ENCODE assay signal across 28 cellular contexts in the genomic region with DNA sequence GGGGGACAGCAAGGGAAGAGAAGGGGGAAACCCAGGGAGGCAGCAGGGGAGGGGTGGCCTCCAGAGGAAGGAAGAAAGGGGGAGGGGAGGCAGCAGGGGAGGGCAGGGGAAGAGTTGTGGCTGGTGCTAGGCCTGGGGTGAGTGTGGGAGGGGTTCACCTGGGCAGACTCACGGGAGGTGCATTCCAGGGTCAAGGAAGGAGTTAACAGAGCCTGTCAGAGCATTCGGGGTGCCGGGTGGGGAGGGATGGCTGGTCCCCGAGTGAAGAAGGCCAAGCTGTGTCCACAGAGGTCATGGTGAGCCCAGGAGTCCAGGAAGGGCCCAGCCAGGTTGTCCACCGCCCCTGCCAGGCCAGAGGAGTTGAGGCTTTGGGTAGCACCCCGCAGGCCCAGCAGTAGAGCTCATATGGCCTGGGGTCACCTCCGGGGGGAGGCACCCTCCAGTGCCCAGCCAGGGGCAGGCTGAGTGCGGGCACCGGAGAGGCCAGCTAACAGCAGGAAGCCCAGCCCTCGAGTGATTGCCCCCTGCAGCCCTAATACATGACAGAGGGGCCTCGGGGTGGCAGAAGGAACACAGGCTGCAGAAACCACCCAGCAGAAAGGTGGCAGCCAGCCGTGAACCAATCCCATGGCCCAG. TPM values are rescaled to one million over a fixed set of nuclear protein-coding genes. Genes with fewer than 3 reads are reported as not detected.
DNase-seq lines count a peak whose midpoint lies in the region; ATAC-seq and TF ChIP-seq lines count a peak whose summit lies in the region.
"Had no signal": no experiment of that assay in that cellular context is flagged by ENCODE, and none has a peak within 500 bp of the region (broad histone marks: within the 10 kb centered on the region; RNA-seq: fewer than 3 reads in every experiment).

No MANE protein-coding gene starts in this region.

- H3K36me3 ChIP-seq in mammary epithelial cell (ENCODE audit: insufficient read depth, low read length) (no peaks in the 10 kb centered on the region), breast epithelium (no peaks in the 10 kb centered on the region), prostate gland (no peaks in the 10 kb centered on the region), vagina (no peaks in the 10 kb centered on the region)
- H3K36me3 ChIP-seq: cardiac muscle cell had no signal

- H4K20me1 ChIP-seq in mammary epithelial cell (ENCODE audit: insufficient read depth, low read length): no peaks in the 10 kb centered on the region

- no peaks in the 10 kb centered on the region for H3K27me3 ChIP-seq in mammary epithelial cell (ENCODE audit: insufficient read depth, low read length)
- H3K27me3 ChIP-seq in breast epithelium: no peaks in the 10 kb centered on the region
- no peaks in the 10 kb centered on the region for H3K27me3 ChIP-seq in prostate gland (replicated peaks; ENCODE audit: insufficient read depth)
- no peaks in the 10 kb centered on the region for H3K27me3 ChIP-seq in vagina
- H3K27me3 ChIP-seq: cardiac muscle cell had no signal

- BruUV-seq in MCF 10A (replicated peaks; lab: Mats Ljungman, UMichigan) (no TSS peak), mammary epithelial cell (replicated peaks; lab: Mats Ljungman, UMichigan) (no TSS peak)

- TF ChIP-seq POLR2A in breast epithelium (IDR thresholded peaks at IDR 0.05): no peak
- TF ChIP-seq POLR2A in prostate gland (IDR thresholded peaks at IDR 0.05): no peak
- TF ChIP-seq POLR2A in vagina (IDR thresholded peaks at IDR 0.05): no peak

- peaks cover 7% of the 10 kb centered on the region for H3K4me1 Mint-ChIP-seq in MCF 10A (ENCODE audit: insufficient read depth, unreplicated experiment)
- H3K4me1 Mint-ChIP-seq in naive thymus-derived CD8-positive, alpha-beta T cell: peaks cover 0 to 5% (median 2%) of the 10 kb centered on the region in 4 donors
- H3K4me1 Mint-ChIP-seq: endodermal cell; mesothelial cell of epicardium; stimulated activated effector memory CD8-positive, alpha-beta T cell treated with anti-CD3 and anti-CD28 coated beads, Interleukin-12 subunit alpha, Interleukin-12 subunit beta, amount 100 ng/mL, for 72 hours had no signal

- no peaks in the 10 kb centered on the region for H3K9me3 Mint-ChIP-seq in MCF 10A (ENCODE audit: unreplicated experiment)
- H3K9me3 Mint-ChIP-seq in naive thymus-derived CD8-positive, alpha-beta T cell: no peaks in the 10 kb centered on the region
- H3K9me3 Mint-ChIP-seq: CD8-positive, alpha-beta T cell; endodermal cell; mesothelial cell of epicardium; naive thymus-derived CD4-positive, alpha-beta T cell; stimulated activated effector memory CD8-positive, alpha-beta T cell treated with anti-CD3 and anti-CD28 coated beads, Interleukin-12 subunit alpha, Interleukin-12 subunit beta, amount 100 ng/mL, for 72 hours had no signal

- no peak overlapping the region for H3K9ac ChIP-seq in mammary epithelial cell (ENCODE audit: insufficient read depth, low read length)

- no peak overlapping the region for H3K4me2 ChIP-seq in mammary epithelial cell (ENCODE audit: insufficient read depth, low read depth, low read length)

- H3K36me3 Mint-ChIP-seq in MCF 10A (ENCODE audit: insufficient read depth, unreplicated experiment): peaks cover 43% of the 10 kb centered on the region
- H3K36me3 Mint-ChIP-seq in naive thymus-derived CD8-positive, alpha-beta T cell: no peaks in the 10 kb centered on the region
- H3K36me3 Mint-ChIP-seq: activated naive CD8-positive, alpha-beta T cell; CD8-positive, alpha-beta T cell; mesothelial cell of epicardium; naive thymus-derived CD4-positive, alpha-beta T cell; stimulated activated effector memory CD8-positive, alpha-beta T cell treated with anti-CD3 and anti-CD28 coated beads, Interleukin-12 subunit alpha, Interleukin-12 subunit beta, amount 100 ng/mL, for 72 hours had no signal

- CTCF ChIA-PET in MCF 10A (lab: Yijun Ruan, JAX): interaction anchor here (3.0 to 6.9 kb wide), 3 partner anchors 112 to 195 kb away, joined by 33 to 157 read pairs (median 55); no protein-coding TSS in a partner anchor
- CTCF ChIA-PET in mammary epithelial cell (lab: Charles Lee; ENCODE audit: low non-redundant PET): no interaction called here

- TF ChIP-seq CTCF in MCF 10A (IDR thresholded peaks at IDR 0.05; ENCODE audit: unreplicated experiment) (no peak), mammary epithelial cell (conservative IDR thresholded peaks at IDR 0.05 in 1 of 2, IDR thresholded peaks at IDR 0.05 in 1 of 2; ENCODE audit: extremely low read depth in 1 of 2, insufficient read depth in 1 of 2, low read depth in 1 of 2, low read length in 2 of 2) (no peak), breast epithelium (IDR thresholded peaks at IDR 0.05) (no peak), prostate gland (IDR thresholded peaks at IDR 0.05) (no peak), vagina (IDR thresholded peaks at IDR 0.05) (no peak)

- H3K4me3 Mint-ChIP-seq in MCF 10A (ENCODE audit: unreplicated experiment): no peak overlapping the region
- H3K4me3 Mint-ChIP-seq in naive thymus-derived CD8-positive, alpha-beta T cell: no peak overlapping the region
- H3K4me3 Mint-ChIP-seq: activated naive CD8-positive, alpha-beta T cell; CD8-positive, alpha-beta T cell; endodermal cell; mesothelial cell of epicardium; naive thymus-derived CD4-positive, alpha-beta T cell; stimulated activated effector memory CD8-positive, alpha-beta T cell treated with anti-CD3 and anti-CD28 coated beads, Interleukin-12 subunit alpha, Interleukin-12 subunit beta, amount 100 ng/mL, for 72 hours had no signal

- POLR2A ChIA-PET in MCF 10A (lab: Yijun Ruan, JAX): interaction anchor here (0.6 kb wide), 1 partner anchor 556 kb away, joined by 3 read pairs; no protein-coding TSS in a partner anchor
- POLR2A ChIA-PET in naive thymus-derived CD8-positive, alpha-beta T cell (lab: Charles Lee): no interaction called here

- no peak overlapping the region for H3K27ac Mint-ChIP-seq in MCF 10A (ENCODE audit: low read depth, unreplicated experiment)
- no peak overlapping the region for H3K27ac Mint-ChIP-seq in naive thymus-derived CD8-positive, alpha-beta T cell
- H3K27ac Mint-ChIP-seq: activated naive CD8-positive, alpha-beta T cell; CD8-positive, alpha-beta T cell; endodermal cell; mesothelial cell of epicardium; naive thymus-derived CD4-positive, alpha-beta T cell had no signal

- H3K4me1 ChIP-seq in mammary epithelial cell (ENCODE audit: insufficient read depth, low read length) (peaks cover 16% of the 10 kb centered on the region), breast epithelium (peaks cover 0 to 5% of the 10 kb centered on the region in 2 donors), prostate gland (replicated peaks) (peaks cover 6% of the 10 kb centered on the region), vagina (peaks cover 50% of the 10 kb centered on the region)

- no peak overlapping the region for H2AFZ ChIP-seq in mammary epithelial cell (ENCODE audit: low read depth, low read length)

- dilution Hi-C loops in mammary epithelial cell (cut with HindIII; ENCODE audit: low sequenced_read_pairs): no loop called here

- H3K9me3 ChIP-seq in mammary epithelial cell (replicated peaks; ENCODE audit: insufficient read depth, low read length): no peaks in the 10 kb centered on the region
- H3K9me3 ChIP-seq in breast epithelium: no peaks in the 10 kb centered on the region
- no peaks in the 10 kb centered on the region for H3K9me3 ChIP-seq in prostate gland
- no peaks in the 10 kb centered on the region for H3K9me3 ChIP-seq in vagina

- intact Hi-C loops in MCF 10A (cut with micrococcal nuclease) (no loop called here), mammary epithelial cell (cut with micrococcal nuclease) (no loop called here), breast epithelium (cut with DNase I; ENCODE audit: low total_unique reads) (no loop called here), prostate gland (cut with DNase I) (no loop called here), vagina (cut with DNase I) (no loop called here), cardiac septum (cut with DNase I) (no loop called here)

- H3K27me3 Mint-ChIP-seq in MCF 10A (ENCODE audit: insufficient read depth, unreplicated experiment): no peaks in the 10 kb centered on the region
- no peaks in the 10 kb centered on the region for H3K27me3 Mint-ChIP-seq in naive thymus-derived CD8-positive, alpha-beta T cell
- H3K27me3 Mint-ChIP-seq: activated naive CD8-positive, alpha-beta T cell; naive thymus-derived CD4-positive, alpha-beta T cell had no signal

- H3K79me2 ChIP-seq in mammary epithelial cell (ENCODE audit: insufficient read depth, low read length): no peaks in the 10 kb centered on the region

- WGBS in mammary epithelial cell (ENCODE audit: low coverage, missing lambda C conversion rate): 4% methylated on average over 5 of the region's 12 CpGs
- WGBS in prostate gland: 50% methylated on average over 10 of the region's 12 CpGs

- H3K27ac ChIP-seq in mammary epithelial cell (ENCODE audit: insufficient read depth, low read depth, low read length): no peak overlapping the region
- H3K27ac ChIP-seq in breast epithelium: peak overlapping the region; percentile 59 to 82
- H3K27ac ChIP-seq in prostate gland: peak overlapping the region; percentile 25 to 43
- peak overlapping the region; percentile 80 for H3K27ac ChIP-seq in vagina
- H3K27ac ChIP-seq: cardiac muscle cell had no signal

- no peak for ATAC-seq in naive thymus-derived CD8-positive, alpha-beta T cell
- ATAC-seq: CD8-positive, alpha-beta T cell; esophagus mucosa; GM12878; left lobe of liver; naive thymus-derived CD4-positive, alpha-beta T cell; stimulated activated effector memory CD8-positive, alpha-beta T cell treated with anti-CD3 and anti-CD28 coated beads, Interleukin-12 subunit alpha, Interleukin-12 subunit beta, amount 100 ng/mL, for 72 hours had no signal

- in situ Hi-C loops in mammary epithelial cell (cut with MboI; ENCODE audit: low sequenced_read_pairs in 2 of 2): loop anchor here (5.0 to 25.0 kb wide), 2 partner anchors 112 to 418 kb away; partner anchors contain the start of gene CELSR1 (in 1 of the 2)

- no peak overlapping the region for H3K4me3 ChIP-seq in mammary epithelial cell (replicated peaks in 1 of 3; ENCODE audit: insufficient read depth in 1 of 3, low read depth in 2 of 3, low read length in 3 of 3)
- H3K4me3 ChIP-seq in breast epithelium: no peak overlapping the region
- no peak overlapping the region for H3K4me3 ChIP-seq in prostate gland
- no peak overlapping the region for H3K4me3 ChIP-seq in vagina
- H3K4me3 ChIP-seq: cardiac muscle cell, GM12878 had no signal

- DNase-seq in MCF 10A (ENCODE audit: unreplicated experiment): peak; percentile 38
- no peak for DNase-seq in mammary epithelial cell
- DNase-seq in breast epithelium (ENCODE audit: low spot score in 2 of 2): no peak
- DNase-seq in prostate gland (ENCODE audit: low spot score): no peak
- no peak for DNase-seq in vagina (ENCODE audit: extremely low spot score in 2 of 2)
- no peak for DNase-seq in cardiac septum (ENCODE audit: low spot score)
- no peak for DNase-seq in naive thymus-derived CD8-positive, alpha-beta T cell
- no peak for DNase-seq in MV-4-11 (lab: John Stamatoyannopoulos, UW)
- DNase-seq: activated CD8-positive, alpha-beta memory T cell treated with anti-CD3 and anti-CD28 coated beads for 24 hours; activated effector memory CD4-positive, alpha-beta T cell treated with Interleukin-2 at 50 U/mL for 16 hours; aorta; CD8-positive, alpha-beta T cell; endodermal cell; MM.1S; naive thymus-derived CD4-positive, alpha-beta T cell; NCI-H1436; NCI-H2081 treated with DMSO at 0.1 percent for 48 hours; NCI-H446; NCI-H774; RPMI8226; stimulated activated CD4-positive, alpha-beta T cell treated with anti-CD3 and anti-CD28 coated beads, Interleukin-4, amount 100 ng/mL, for 1 hour had no signal

RNA-seq across cellular contexts. Expression of gene PPARA, which starts 31.1 kb away (rescaled TPM):
- total RNA-seq in MCF 10A (2022) (8.0 and 10.1 TPM in 2 replicates), mammary epithelial cell (10 to 100 TPM; 10.3 to 15.5 TPM), breast epithelium (10 to 100 TPM; 15.2 to 31.0 (median 22.3) TPM), prostate gland (10 to 100 TPM; 21.2 to 27.3 TPM), vagina (13.5 TPM), cardiac septum (78.8 TPM)
- 7.4 TPM for polyA plus RNA-seq in mammary epithelial cell
- polyA minus RNA-seq in mammary epithelial cell: 46.3 TPM
- 10 to 100 TPM; 18.4 to 22.6 TPM for total RNA-seq in naive thymus-derived CD8-positive, alpha-beta T cell
- 1 to 10 TPM; 3.5 to 3.7 (median 3.7) TPM for polyA plus RNA-seq in naive thymus-derived CD8-positive, alpha-beta T cell
